ENCODE assay signal across 8 cellular contexts in the genomic region with DNA sequence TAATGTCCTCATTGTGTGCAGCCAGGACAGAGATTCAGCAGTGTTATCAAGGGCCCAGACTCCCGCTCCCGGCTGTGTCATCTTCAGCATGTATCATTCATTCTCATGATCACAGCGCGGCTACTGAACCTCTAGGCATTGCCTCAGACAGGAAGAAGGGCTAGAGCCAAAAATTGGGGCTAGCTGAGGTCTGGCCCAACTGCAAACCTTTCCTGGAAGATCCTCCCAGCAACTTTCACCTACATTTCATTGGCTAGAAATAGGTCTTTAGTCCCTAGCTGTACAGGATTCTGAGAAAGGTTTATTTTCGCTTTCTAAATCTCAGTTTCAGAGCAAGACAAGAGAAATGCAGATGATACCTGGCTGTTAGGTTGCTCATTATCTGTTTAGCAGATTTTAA.
DNase-seq lines count a peak whose midpoint lies in the region; ATAC-seq and TF ChIP-seq lines count a peak whose summit lies in the region.

No MANE protein-coding gene starts in this region.

- DNase-seq in globus pallidus (ENCODE audit: low spot score): peak; percentile 60
- DNase-seq in NCI-H1417 treated with DMSO at 0.1 percent for 48 hours (lab: John Stamatoyannopoulos, UW): no peak
- no peak for DNase-seq in NCI-H748 treated with DMSO at 0.1 percent for 48 hours (lab: John Stamatoyannopoulos, UW)
- DNase-seq in NCI-H510A (lab: John Stamatoyannopoulos, UW): no peak
- no peak for DNase-seq in GM03348 (ENCODE audit: low spot score)

- no peak for TF ChIP-seq POLR2A in GM18505 (IDR thresholded peaks at IDR 0.05; ENCODE audit: borderline replicate concordance, extremely low read depth, insufficient read depth, insufficient read length)

- ATAC-seq in GM18505 (IDR thresholded peaks at IDR 0.05; ENCODE audit: unreplicated experiment): peak; percentile 81
- ATAC-seq in GM21447 (IDR thresholded peaks at IDR 0.05; ENCODE audit: unreplicated experiment): peak; percentile 76
- peak; percentile 54 for ATAC-seq in HG03565 (IDR thresholded peaks at IDR 0.05; ENCODE audit: unreplicated experiment)
